32 cellular contexts compared by ENCODE assay signal in the genomic region with DNA sequence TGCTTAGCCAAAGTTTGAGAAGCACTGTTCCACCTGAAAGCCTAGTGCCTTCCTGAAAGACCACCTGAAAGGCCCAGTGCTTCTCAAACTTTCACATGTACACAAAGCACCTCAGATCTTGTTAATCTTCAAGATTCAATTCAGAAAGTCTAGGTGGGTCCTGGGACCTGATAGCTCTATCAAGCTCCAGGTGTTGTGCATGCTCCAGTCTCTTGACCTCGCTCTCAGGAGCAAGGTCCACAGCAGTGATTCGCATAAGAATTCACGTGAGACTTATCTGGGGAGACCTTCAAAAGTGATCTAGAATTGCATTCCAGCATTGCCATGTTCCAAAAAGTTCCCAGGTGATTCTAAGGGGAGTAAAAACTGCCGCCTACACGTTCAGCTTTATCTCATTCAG.
"Had no signal": no experiment of that assay in that cellular context is flagged by ENCODE, and none has a peak within 500 bp of the region (broad histone marks: within the 10 kb centered on the region; RNA-seq: fewer than 3 reads in every experiment).

No MANE protein-coding gene starts in this region.

- H3K4me1 ChIP-seq: pancreas, psoas muscle, sigmoid colon, tibial nerve, upper lobe of right lung, uterus had no signal

- H3K27ac ChIP-seq: neutrophil, pancreas, psoas muscle, right lobe of liver, sigmoid colon, spleen, suprapubic skin, testis, tibial nerve, upper lobe of right lung, uterus had no signal

- ATAC-seq: naive thymus-derived CD8-positive, alpha-beta T cell; natural killer cell treated with Interleukin-12 subunit alpha and Interleukin-12 subunit beta and Interleukin-15 and Interleukin-18, amount 100 ng/mL, for 72 hours; pancreas; psoas muscle; right cardiac atrium; right lobe of liver; stimulated activated memory B cell treated with anti-CD40 and anti-IgM and Interleukin-4, amounts not matched to agents 10 μg/mL and 1 μg/mL and 100 μg/mL, for 72 hours; stimulated activated naive CD8-positive, alpha-beta T cell treated with anti-CD3 and anti-CD28 coated beads, Interleukin-15, amount 100 ng/mL, for 72 hours; stimulated activated naive CD8-positive, alpha-beta T cell treated with anti-CD3 and anti-CD28 coated beads, Interleukin-15, Interleukin-2, amounts not matched to agents 100 U/mL and 50 U/mL, for 24 hours; upper lobe of right lung had no signal

- H3K27ac Mint-ChIP-seq: naive B cell; natural killer cell treated with Interleukin-12 subunit alpha and Interleukin-12 subunit beta and Interleukin-15 and Interleukin-18, amount 100 ng/mL, for 72 hours; nephron progenitor cell; progenitor cell of endocrine pancreas; stimulated activated memory B cell treated with anti-CD40 and anti-IgM and Interleukin-4, amounts not matched to agents 10 μg/mL and 1 μg/mL and 100 μg/mL, for 72 hours; stimulated activated naive CD8-positive, alpha-beta T cell treated with anti-CD3 and anti-CD28 coated beads, Interleukin-15, amount 100 ng/mL, for 72 hours; type B pancreatic cell had no signal

- H3K4me3 Mint-ChIP-seq: naive thymus-derived CD8-positive, alpha-beta T cell; natural killer cell treated with Interleukin-12 subunit alpha and Interleukin-12 subunit beta and Interleukin-15 and Interleukin-18, amount 100 ng/mL, for 72 hours; nephron progenitor cell; neural crest cell; stimulated activated memory B cell treated with anti-CD40 and anti-IgM and Interleukin-4, amounts not matched to agents 10 μg/mL and 1 μg/mL and 100 μg/mL, for 72 hours; stimulated activated naive CD8-positive, alpha-beta T cell treated with anti-CD3 and anti-CD28 coated beads, Interleukin-15, amount 100 ng/mL, for 72 hours; type B pancreatic cell had no signal

- H3K36me3 ChIP-seq: neutrophil, pancreas, right lobe of liver, sigmoid colon, spleen, suprapubic skin, tibial nerve, upper lobe of right lung, uterus had no signal

- DNase-seq: naive B cell; naive thymus-derived CD8-positive, alpha-beta T cell; nephron progenitor cell; nucleus accumbens; pancreas; posterior cingulate gyrus; psoas muscle; right cardiac atrium; right lobe of liver; sigmoid colon; spleen; stimulated activated CD4-positive, alpha-beta T cell treated with anti-CD3 and anti-CD28 coated beads, Interleukin-12 subunit alpha, Interleukin-12 subunit beta, amount 100 ng/mL, for 4 hours; stimulated activated CD4-positive, alpha-beta T cell treated with anti-CD3 and anti-CD28 coated beads, Interleukin-1b, Interleukin-23, amount 100 ng/mL, for 48 hours; stimulated activated CD4-positive, alpha-beta T cell treated with anti-CD3 and anti-CD28 coated beads, Interleukin-4, amount 100 ng/mL, for 1 hour; stimulated activated CD4-positive, alpha-beta T cell treated with anti-CD3 and anti-CD28 coated beads, Interleukin-4, amount 100 ng/mL, for 4 hours; stimulated activated CD8-positive, alpha-beta memory T cell treated with anti-CD3 and anti-CD28 coated beads, Interleukin-4, amount 100 ng/mL, for 48 hours; stimulated activated naive CD4-positive, alpha-beta T cell; stimulated activated naive CD8-positive, alpha-beta T cell treated with anti-CD3 and anti-CD28 coated beads, Interleukin-15, amount 100 ng/mL, for 72 hours; stimulated activated naive CD8-positive, alpha-beta T cell treated with anti-CD3 and anti-CD28 coated beads, Interleukin-15, Interleukin-2, amounts not matched to agents 100 U/mL and 50 U/mL, for 24 hours; substantia nigra; testis; upper lobe of right lung; uterus had no signal

- H3K27me3 ChIP-seq: neutrophil, pancreas, right lobe of liver, sigmoid colon, spleen, suprapubic skin, testis, tibial nerve, upper lobe of right lung, uterus had no signal

- H3K27me3 Mint-ChIP-seq: natural killer cell treated with Interleukin-12 subunit alpha and Interleukin-12 subunit beta and Interleukin-15 and Interleukin-18, amount 100 ng/mL, for 72 hours; progenitor cell of endocrine pancreas had no signal

- FAIRE-seq: pancreas had no signal

- H3K9me3 Mint-ChIP-seq: natural killer cell treated with Interleukin-12 subunit alpha and Interleukin-12 subunit beta and Interleukin-15 and Interleukin-18, amount 100 ng/mL, for 72 hours; stimulated activated memory B cell treated with anti-CD40 and anti-IgM and Interleukin-4, amounts not matched to agents 10 μg/mL and 1 μg/mL and 100 μg/mL, for 72 hours; stimulated activated naive CD8-positive, alpha-beta T cell treated with anti-CD3 and anti-CD28 coated beads, Interleukin-15, amount 100 ng/mL, for 72 hours; type B pancreatic cell had no signal

- H3K4me2 ChIP-seq: smooth muscle cell had no signal

- H3K36me3 Mint-ChIP-seq: naive B cell; natural killer cell treated with Interleukin-12 subunit alpha and Interleukin-12 subunit beta and Interleukin-15 and Interleukin-18, amount 100 ng/mL, for 72 hours; stimulated activated memory B cell treated with anti-CD40 and anti-IgM and Interleukin-4, amounts not matched to agents 10 μg/mL and 1 μg/mL and 100 μg/mL, for 72 hours; type B pancreatic cell had no signal

- H3K4me3 ChIP-seq: pancreas, psoas muscle, right lobe of liver, sigmoid colon, smooth muscle cell, spleen, suprapubic skin, testis, tibial nerve, upper lobe of right lung, uterus had no signal

- H3K9me3 ChIP-seq: neutrophil, pancreas, psoas muscle, right lobe of liver, sigmoid colon, suprapubic skin, testis, tibial nerve, upper lobe of right lung, uterus had no signal
